3 cellular contexts compared by ENCODE assay signal in genomic region chr11:48342505-48342904, GRCh38.
TF ChIP-seq lines count a peak whose summit lies in the region.

No MANE protein-coding gene starts in this region.

TF ChIP-seq in HEK293, 187 proteins besides CTCF, POLR2A, EP300 and RAD21:
- peak; percentile 89 for TF ChIP-seq ZNF146 (tag by site-specific recombination; IDR thresholded peaks at IDR 0.05)

TF ChIP-seq in K562, 482 proteins besides CTCF, POLR2A, EP300 and RAD21:
- peak; percentile 65 for TF ChIP-seq ZNF146 (CRISPR knock-in tag; IDR thresholded peaks at IDR 0.05; ENCODE audit: unreplicated experiment)

TF ChIP-seq in HepG2, 621 proteins besides CTCF, POLR2A, EP300 and RAD21:
- TF ChIP-seq MNT (IDR thresholded peaks at IDR 0.05): peak; percentile 23; the same call in 1 of the 2 replicates
TF ChIP-seq in HepG2: peak in this region for 1; not testable (repeated sequence) for 620.
